Comparison of ENCODE assay signal across 8 cellular contexts in genomic region chr12:93419388-93420034, GRCh38. TPM values are rescaled to one million over a fixed set of nuclear protein-coding genes. Genes with fewer than 3 reads are reported as not detected.
DNase-seq lines count a peak whose midpoint lies in the region; ATAC-seq and TF ChIP-seq lines count a peak whose summit lies in the region.

No MANE protein-coding gene starts in this region.

- H3K36me3 Mint-ChIP-seq in effector memory CD8-positive, alpha-beta T cell (ENCODE audit: insufficient read depth): peaks cover 9% of the 10 kb centered on the region
- peaks cover 0 to 4% (median 0%) of the 10 kb centered on the region in 5 donors for H3K36me3 Mint-ChIP-seq in naive thymus-derived CD4-positive, alpha-beta T cell
- H3K36me3 Mint-ChIP-seq in activated naive CD4-positive, alpha-beta T cell treated with anti-CD3 and anti-CD28 coated beads, Interleukin-2, amount 10 ng/mL, durations not matched to agents 7 days and 5 days: peaks cover 14% of the 10 kb centered on the region

- TF ChIP-seq POLR2A in Peyer's patch (IDR thresholded peaks at IDR 0.05): no peak

- peak; percentile 73 for DNase-seq in DMS114 treated with DMSO at 0.1 percent for 48 hours (lab: John Stamatoyannopoulos, UW; ENCODE audit: unreplicated experiment)
- no peak for DNase-seq in Peyer's patch
- DNase-seq in effector memory CD8-positive, alpha-beta T cell: no peak
- peak in 6 of 9 donors; percentile 36 to 68 (median 54) for DNase-seq in naive thymus-derived CD4-positive, alpha-beta T cell
- no peak for DNase-seq in activated naive CD4-positive, alpha-beta T cell treated with anti-CD3 and anti-CD28 coated beads, Interleukin-2, amount 10 ng/mL, durations not matched to agents 7 days and 5 days

- H3K36me3 ChIP-seq in Peyer's patch: no peaks in the 10 kb centered on the region
- H3K36me3 ChIP-seq in naive thymus-derived CD4-positive, alpha-beta T cell (ENCODE audit: control insufficient read depth in 2 of 3, insufficient read depth in 3 of 3, low read length in 3 of 3): no peaks in the 10 kb centered on the region

- POLR2A ChIA-PET in naive thymus-derived CD4-positive, alpha-beta T cell (lab: Charles Lee): interaction anchor here (0.7 to 1.3 kb wide), 5 partner anchors 18 to 432 kb away, joined by 3 to 6 read pairs (median 3); no protein-coding TSS in a partner anchor

- TF ChIP-seq CTCF in Peyer's patch (IDR thresholded peaks at IDR 0.05): peak; percentile 62 to 80 (median 70)

- no peaks in the 10 kb centered on the region for H3K27me3 Mint-ChIP-seq in effector memory CD8-positive, alpha-beta T cell
- no peaks in the 10 kb centered on the region for H3K27me3 Mint-ChIP-seq in naive thymus-derived CD4-positive, alpha-beta T cell
- H3K27me3 Mint-ChIP-seq in activated naive CD4-positive, alpha-beta T cell treated with anti-CD3 and anti-CD28 coated beads, Interleukin-2, amount 10 ng/mL, durations not matched to agents 7 days and 5 days: no peaks in the 10 kb centered on the region

- intact Hi-C loops in naive thymus-derived CD4-positive, alpha-beta T cell (cut with micrococcal nuclease): loop anchor here (1.0 to 5.0 kb wide), 11 partner anchors 9 to 683 kb away; partner anchors contain the start of genes MRPL42 (in 1 of the 2) and UBE2N (in 1 of the 2)

- peak overlapping the region; percentile 19 to 80 for H3K27ac Mint-ChIP-seq in effector memory CD8-positive, alpha-beta T cell
- peak overlapping the region in 8 of 9 donors; percentile 19 to 92 (median 54) for H3K27ac Mint-ChIP-seq in naive thymus-derived CD4-positive, alpha-beta T cell
- no peak overlapping the region for H3K27ac Mint-ChIP-seq in activated naive CD4-positive, alpha-beta T cell treated with anti-CD3 and anti-CD28 coated beads, Interleukin-2, amount 10 ng/mL, durations not matched to agents 7 days and 5 days

- peak overlapping the region in 1 of 2 donors; percentile 40 for H3K4me3 Mint-ChIP-seq in effector memory CD8-positive, alpha-beta T cell
- H3K4me3 Mint-ChIP-seq in naive thymus-derived CD4-positive, alpha-beta T cell: peak overlapping the region in 2 of 10 donors; percentile 10 to 34
- no peak overlapping the region for H3K4me3 Mint-ChIP-seq in activated naive CD4-positive, alpha-beta T cell treated with anti-CD3 and anti-CD28 coated beads, Interleukin-2, amount 10 ng/mL, durations not matched to agents 7 days and 5 days

- H3K9me3 ChIP-seq in Peyer's patch: no peaks in the 10 kb centered on the region
- H3K9me3 ChIP-seq in naive thymus-derived CD4-positive, alpha-beta T cell (ENCODE audit: control insufficient read depth in 2 of 3, low read length in 3 of 3): no peaks in the 10 kb centered on the region

- no peak overlapping the region for H3K4me3 ChIP-seq in Peyer's patch
- no peak overlapping the region for H3K4me3 ChIP-seq in naive thymus-derived CD4-positive, alpha-beta T cell (ENCODE audit: low read length)

- H3K4me1 Mint-ChIP-seq in effector memory CD8-positive, alpha-beta T cell (ENCODE audit: low read depth in 2 of 2): peaks cover 46 to 77% of the 10 kb centered on the region in 2 donors
- H3K4me1 Mint-ChIP-seq in naive thymus-derived CD4-positive, alpha-beta T cell: peaks cover 45 to 95% (median 88%) of the 10 kb centered on the region in 7 donors
- peaks cover 69% of the 10 kb centered on the region for H3K4me1 Mint-ChIP-seq in activated naive CD4-positive, alpha-beta T cell treated with anti-CD3 and anti-CD28 coated beads, Interleukin-2, amount 10 ng/mL, durations not matched to agents 7 days and 5 days

- no peak overlapping the region for H3K27ac ChIP-seq in Peyer's patch
- no peak overlapping the region for H3K27ac ChIP-seq in naive thymus-derived CD4-positive, alpha-beta T cell (ENCODE audit: low read depth, low read length)

- H3K9me3 Mint-ChIP-seq in effector memory CD8-positive, alpha-beta T cell: no peaks in the 10 kb centered on the region
- peaks cover 0 to 1% (median 0%) of the 10 kb centered on the region in 11 donors for H3K9me3 Mint-ChIP-seq in naive thymus-derived CD4-positive, alpha-beta T cell
- no peaks in the 10 kb centered on the region for H3K9me3 Mint-ChIP-seq in activated naive CD4-positive, alpha-beta T cell treated with anti-CD3 and anti-CD28 coated beads, Interleukin-2, amount 10 ng/mL, durations not matched to agents 7 days and 5 days

- H3K27me3 ChIP-seq in Peyer's patch: no peaks in the 10 kb centered on the region
- no peaks in the 10 kb centered on the region for H3K27me3 ChIP-seq in naive thymus-derived CD4-positive, alpha-beta T cell (ENCODE audit: control insufficient read depth in 2 of 2, insufficient read depth in 2 of 2, low read length in 2 of 2)

- ATAC-seq in HG03097 (IDR thresholded peaks at IDR 0.05; ENCODE audit: low FRiP score, unreplicated experiment): peak; percentile 63
- ATAC-seq in effector memory CD8-positive, alpha-beta T cell (replicated peaks): peak; percentile 83
- ATAC-seq in naive thymus-derived CD4-positive, alpha-beta T cell: peak; percentile 88
- no peak for ATAC-seq in HG02623 (IDR thresholded peaks at IDR 0.05; ENCODE audit: unreplicated experiment)
- no peak for ATAC-seq in HG02798 (IDR thresholded peaks at IDR 0.05; ENCODE audit: poor library complexity, unreplicated experiment)

- peaks cover 0 to 42% (median 0%) of the 10 kb centered on the region in 4 donors for H3K4me1 ChIP-seq in Peyer's patch
- peaks cover 0 to 16% of the 10 kb centered on the region in 2 donors for H3K4me1 ChIP-seq in naive thymus-derived CD4-positive, alpha-beta T cell (ENCODE audit: control insufficient read depth in 2 of 2, insufficient read depth in 2 of 2, low read length in 2 of 2)

- CTCF ChIA-PET in naive thymus-derived CD4-positive, alpha-beta T cell (lab: Charles Lee): interaction anchor here (0.6 to 2.8 kb wide), 30 partner anchors 9 to 1085 kb away, joined by 3 to 23 read pairs (median 6); no protein-coding TSS in a partner anchor
- CTCF ChIA-PET in activated naive CD4-positive, alpha-beta T cell treated with anti-CD3 and anti-CD28 coated beads, Interleukin-2, amount 10 ng/mL, durations not matched to agents 7 days and 5 days (lab: Charles Lee): interaction anchor here (0.6 to 2.7 kb wide), 25 partner anchors 9 to 683 kb away, joined by 3 to 24 read pairs (median 5); partner anchors contain the start of genes MRPL42 and UBE2N

RNA-seq across cellular contexts. Expression of gene UBE2N, which starts 22.2 kb away (rescaled TPM):
- 10 to 100 TPM; 18.0 to 26.4 (median 22.1) TPM for total RNA-seq in Peyer's patch
- total RNA-seq in naive thymus-derived CD4-positive, alpha-beta T cell: 100 to 1,000 TPM in 1 of 5 experiments, 10 to 100 TPM in 4; 76.6 to 180 (median 77.5) TPM
- 100 to 1,000 TPM; 109 to 170 TPM for polyA plus RNA-seq in naive thymus-derived CD4-positive, alpha-beta T cell

RNA-seq across cellular contexts. Expression of gene NUDT4, which starts 41.8 kb away (rescaled TPM):
- 10 to 100 TPM; 41.5 to 68.5 (median 52.8) TPM for total RNA-seq in Peyer's patch
- total RNA-seq in naive thymus-derived CD4-positive, alpha-beta T cell: 10 to 100 TPM; 43.3 to 85.1 (median 51.2) TPM
- polyA plus RNA-seq in naive thymus-derived CD4-positive, alpha-beta T cell: 10 to 100 TPM; 37.1 to 56.4 TPM

RNA-seq across cellular contexts. Expression of gene MRPL42, which starts 47.8 kb away (rescaled TPM):
- total RNA-seq in Peyer's patch: 10 to 100 TPM; 19.7 to 67.7 (median 37.5) TPM
- 10 to 100 TPM; 30.1 to 65.8 (median 45.6) TPM for total RNA-seq in naive thymus-derived CD4-positive, alpha-beta T cell
- polyA plus RNA-seq in naive thymus-derived CD4-positive, alpha-beta T cell: 10 to 100 TPM; 67.8 to 75.4 TPM

Comparison
In these comparisons a context has a peak if more than half of its experiments do, and no peak if none do; other contexts are left out.
1. DNase-seq: peak in DMS114 treated with DMSO at 0.1 percent for 48 hours (single experiment) and naive thymus-derived CD4-positive, alpha-beta T cell (6 of 9); none in Peyer's patch (0 of 3), effector memory CD8-positive, alpha-beta T cell (0 of 3) and activated naive CD4-positive, alpha-beta T cell treated with anti-CD3 and anti-CD28 coated beads, Interleukin-2, amount 10 ng/mL, durations not matched to agents 7 days and 5 days (single experiment).
2. ATAC-seq: peak in HG03097 (single experiment), effector memory CD8-positive, alpha-beta T cell (single experiment) and naive thymus-derived CD4-positive, alpha-beta T cell (single experiment); none in HG02623 (single experiment) and HG02798 (single experiment).